Comparison of ENCODE assay signal across 1 cellular context in genomic region chr10:102620615-102621417, GRCh38.
TF ChIP-seq lines count a peak whose summit lies in the region.

No MANE protein-coding gene starts in this region.

TF ChIP-seq in H1, 55 proteins besides CTCF, POLR2A, EP300 and RAD21:
- TF ChIP-seq SIX5 (IDR thresholded peaks at IDR 0.05; ENCODE audit: low read depth, low read length) (no peak), TAF1 (IDR thresholded peaks at IDR 0.05; ENCODE audit: low read depth, low read length) (no peak), TEAD4 (IDR thresholded peaks at IDR 0.05; ENCODE audit: low read depth, low read length) (no peak), NANOG (IDR thresholded peaks at IDR 0.05; ENCODE audit: insufficient read depth, low read depth, low read length, poor library complexity, severe bottlenecking) (no peak), ASH2L (IDR thresholded peaks at IDR 0.05; ENCODE audit: low read length) (no peak), SIRT6 (IDR thresholded peaks at IDR 0.05; ENCODE audit: low read length) (no peak), SP1 (IDR thresholded peaks at IDR 0.05; ENCODE audit: low read depth, low read length) (no peak)
